ENCODE assay signal across 2 cellular contexts in genomic region chr10:63719174-63719856, GRCh38.
TF ChIP-seq lines count a peak whose summit lies in the region.

No MANE protein-coding gene starts in this region.

TF ChIP-seq in GM12878, 131 proteins besides CTCF, POLR2A, EP300 and RAD21:
- TF ChIP-seq CREB1 (IDR thresholded peaks at IDR 0.05; ENCODE audit: low read depth) (no peak), MAX (IDR thresholded peaks at IDR 0.05; ENCODE audit: low read depth, low read length) (no peak), TARDBP (IDR thresholded peaks at IDR 0.05; ENCODE audit: borderline replicate concordance) (no peak), STAT1 (conservative IDR thresholded peaks at IDR 0.05) (no peak), REST (IDR thresholded peaks at IDR 0.05; ENCODE audit: low read depth, low read length) (no peak), ZSCAN29 (IDR thresholded peaks at IDR 0.05) (no peak), KAT2A (conservative IDR thresholded peaks at IDR 0.05; ENCODE audit: control insufficient read depth, low read depth, low read length) (no peak), ATF3 (IDR thresholded peaks at IDR 0.05; ENCODE audit: borderline replicate concordance, extremely low read depth, low read depth, low read length) (no peak), POU2F2 (IDR thresholded peaks at IDR 0.05; ENCODE audit: borderline replicate concordance, low read depth, low read length) (no peak), ZBTB11 (CRISPR knock-in tag; IDR thresholded peaks at IDR 0.05) (no peak), SREBF1 (IDR thresholded peaks at IDR 0.05; ENCODE audit: low read length) (no peak)

TF ChIP-seq in HepG2, 621 proteins besides CTCF, POLR2A, EP300 and RAD21 (continues in another document):
- TF ChIP-seq PAXIP1 (CRISPR knock-in tag; conservative IDR thresholded peaks at IDR 0.05) (peak; percentile 49; the same call in 1 of the 2 replicates), GTF2F1 (IDR thresholded peaks at IDR 0.05; ENCODE audit: low read length) (no peak), ZFYVE20 (CRISPR knock-in tag; IDR thresholded peaks at IDR 0.05; ENCODE audit: borderline replicate concordance, low read depth) (no peak), ZBTB7B (CRISPR knock-in tag; IDR thresholded peaks at IDR 0.05) (no peak), ZNF512B (CRISPR knock-in tag; IDR thresholded peaks at IDR 0.05; ENCODE audit: borderline replicate concordance) (no peak), HNF4G (IDR thresholded peaks at IDR 0.05; ENCODE audit: borderline replicate concordance, low read depth, low read length) (0 out of 2 replicates have a peak, but pooled peaks have one; percentile 20), HNF4G (CRISPR knock-in tag; IDR thresholded peaks at IDR 0.05; ENCODE audit: borderline replicate concordance, low read depth) (no peak), KLF9 (CRISPR knock-in tag; IDR thresholded peaks at IDR 0.05; ENCODE audit: low read depth) (no peak), DPF2 (CRISPR knock-in tag; IDR thresholded peaks at IDR 0.05; ENCODE audit: borderline replicate concordance, low read depth) (no peak), TCF7L2 (IDR thresholded peaks at IDR 0.05; ENCODE audit: low read depth, low read length) (no peak), ZNF30 (CRISPR knock-in tag; IDR thresholded peaks at IDR 0.05) (no peak), EEA1 (CRISPR knock-in tag; IDR thresholded peaks at IDR 0.05; ENCODE audit: borderline replicate concordance) (no peak), ARID3A (IDR thresholded peaks at IDR 0.05; ENCODE audit: low read depth, low read length) (0 out of 2 replicates have a peak, but pooled peaks have one; percentile 29), HNF4A (CRISPR knock-in tag; IDR thresholded peaks at IDR 0.05) (peak; percentile 70), RARA (CRISPR knock-in tag; IDR thresholded peaks at IDR 0.05) (no peak), TBX3 (IDR thresholded peaks at IDR 0.05; ENCODE audit: borderline replicate concordance) (no peak), FOSL1 (CRISPR knock-in tag; IDR thresholded peaks at IDR 0.05; ENCODE audit: borderline replicate concordance) (no peak), NR2F2 (IDR thresholded peaks at IDR 0.05; ENCODE audit: borderline replicate concordance, low read depth) (no peak), ZKSCAN1 (IDR thresholded peaks at IDR 0.05; ENCODE audit: low read length) (no peak), ZNF251 (CRISPR knock-in tag; IDR thresholded peaks at IDR 0.05) (no peak), ZNF451 (CRISPR knock-in tag; IDR thresholded peaks at IDR 0.05) (no peak), BCL3 (CRISPR knock-in tag; IDR thresholded peaks at IDR 0.05) (no peak), ZNF124 (CRISPR knock-in tag; IDR thresholded peaks at IDR 0.05) (no peak), IKZF1 (IDR thresholded peaks at IDR 0.05) (no peak), ZNF704 (CRISPR knock-in tag; IDR thresholded peaks at IDR 0.05; ENCODE audit: borderline replicate concordance) (no peak), UBTF (CRISPR knock-in tag; IDR thresholded peaks at IDR 0.05) (no peak), FOXA3 (CRISPR knock-in tag; IDR thresholded peaks at IDR 0.05) (peak; percentile 52; the same call in 1 of the 2 replicates), FOXA1 (IDR thresholded peaks at IDR 0.05) (no peak), FOXA1 (CRISPR knock-in tag; IDR thresholded peaks at IDR 0.05) (0 out of 2 replicates have a peak, but pooled peaks have one; percentile 20)
- TF ChIP-seq, protein P1, sequence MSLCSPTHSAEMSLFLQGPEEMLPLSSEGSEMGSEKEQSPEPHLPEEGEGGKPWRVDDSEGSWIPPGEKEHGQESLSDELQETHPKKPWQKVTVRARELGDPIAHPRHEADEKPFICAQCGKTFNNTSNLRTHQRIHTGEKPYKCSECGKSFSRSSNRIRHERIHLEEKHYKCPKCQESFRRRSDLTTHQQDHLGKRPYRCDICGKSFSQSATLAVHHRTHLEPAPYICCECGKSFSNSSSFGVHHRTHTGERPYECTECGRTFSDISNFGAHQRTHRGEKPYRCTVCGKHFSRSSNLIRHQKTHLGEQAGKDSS (CRISPR knock-in tag; IDR thresholded peaks at IDR 0.05; ENCODE audit: borderline replicate concordance, low read depth), result no peak
- TF ChIP-seq, protein P2, sequence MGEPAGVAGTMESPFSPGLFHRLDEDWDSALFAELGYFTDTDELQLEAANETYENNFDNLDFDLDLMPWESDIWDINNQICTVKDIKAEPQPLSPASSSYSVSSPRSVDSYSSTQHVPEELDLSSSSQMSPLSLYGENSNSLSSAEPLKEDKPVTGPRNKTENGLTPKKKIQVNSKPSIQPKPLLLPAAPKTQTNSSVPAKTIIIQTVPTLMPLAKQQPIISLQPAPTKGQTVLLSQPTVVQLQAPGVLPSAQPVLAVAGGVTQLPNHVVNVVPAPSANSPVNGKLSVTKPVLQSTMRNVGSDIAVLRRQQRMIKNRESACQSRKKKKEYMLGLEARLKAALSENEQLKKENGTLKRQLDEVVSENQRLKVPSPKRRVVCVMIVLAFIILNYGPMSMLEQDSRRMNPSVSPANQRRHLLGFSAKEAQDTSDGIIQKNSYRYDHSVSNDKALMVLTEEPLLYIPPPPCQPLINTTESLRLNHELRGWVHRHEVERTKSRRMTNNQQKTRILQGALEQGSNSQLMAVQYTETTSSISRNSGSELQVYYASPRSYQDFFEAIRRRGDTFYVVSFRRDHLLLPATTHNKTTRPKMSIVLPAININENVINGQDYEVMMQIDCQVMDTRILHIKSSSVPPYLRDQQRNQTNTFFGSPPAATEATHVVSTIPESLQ (CRISPR knock-in tag; conservative IDR thresholded peaks at IDR 0.05), result no peak
